Comparison of ENCODE assay signal across 32 cellular contexts in genomic region chr1:81519987-81520386, GRCh38.
"Had no signal": no experiment of that assay in that cellular context is flagged by ENCODE, and none has a peak within 500 bp of the region (broad histone marks: within the 10 kb centered on the region; RNA-seq: fewer than 3 reads in every experiment).

No MANE protein-coding gene starts in this region.

- H3K9me3 Mint-ChIP-seq: activated CD4-positive, alpha-beta memory T cell treated with anti-CD3 and anti-CD28 coated beads for 36 hours; activated CD4-positive, alpha-beta T cell treated with anti-CD3 and anti-CD28 coated beads, Interleukin-2, amount 10 ng/mL, durations not matched to agents 24 days and 14 days; activated CD8-positive, alpha-beta T cell treated with anti-CD3 and anti-CD28 coated beads for 36 hours; activated naive CD4-positive, alpha-beta T cell treated with anti-CD3 and anti-CD28 coated beads for 36 hours; activated naive CD4-positive, alpha-beta T cell treated with anti-CD3 and anti-CD28 coated beads, Interleukin-2, amount 50 U/mL, for 72 hours; activated naive CD8-positive, alpha-beta T cell treated with anti-CD3 and anti-CD28 coated beads for 36 hours; activated T-cell treated with anti-CD3 and anti-CD28 coated beads, Interleukin-2, amount 50 U/mL, for 4 hours; activated T-helper 1 cell treated with anti-CD3 and anti-CD28 coated beads, Interleukin-12 subunit alpha, Interleukin-12 subunit beta, Interleukin-2, Interleukin-4 antibody, amounts not matched to agents 30 ng/mL and 10 ng/mL and 1 ng/mL, durations not matched to agents 14 hours and 24 hours and 36 hours; T-helper 1 cell treated with Interleukin-12 subunit alpha and Interleukin-12 subunit beta and Interleukin-4 antibody, amounts not matched to agents 30 μg/mL and 1 μg/mL, for 36 hours; T-helper 2 cell treated with Interferon-gamma antibody and Interleukin-4, amounts not matched to agents 5 μg/mL and 100 μg/mL, for 36 hours had no signal

- DNase-seq: activated B cell treated with CpG ODN at 0.5 μM for 24 hours; activated CD4-positive, alpha-beta memory T cell treated with anti-CD3 and anti-CD28 coated beads for 36 hours; activated CD4-positive, alpha-beta T cell treated with anti-CD3 and anti-CD28 coated beads for 4 hours; activated CD4-positive, alpha-beta T cell treated with anti-CD3 and anti-CD28 coated beads, Interleukin-2, amount 10 ng/mL, durations not matched to agents 24 days and 14 days; activated CD4-positive, alpha-beta T cell treated with anti-CD3 and anti-CD28 coated beads, Interleukin-2, amount 50 U/mL, for 1 hour; activated CD4-positive, alpha-beta T cell treated with anti-CD3 and anti-CD28 coated beads, Interleukin-2, amount 50 U/mL, for 4 hours; activated CD4-positive, CD25-positive, alpha-beta regulatory T cell treated with anti-CD3 and anti-CD28 coated beads, Interleukin-2, amount 50 U/mL, for 72 hours; activated CD8-positive, alpha-beta memory T cell treated with anti-CD3 and anti-CD28 coated beads, Interleukin-2, amount 50 U/mL, for 4 hours; activated CD8-positive, alpha-beta T cell treated with anti-CD3 and anti-CD28 coated beads for 36 hours; activated effector memory CD4-positive, alpha-beta T cell treated with anti-CD3 and anti-CD28 coated beads, Interleukin-2, amount 50 U/mL, for 16 hours; activated gamma-delta T cell treated with Interleukin-2 at 50 U/mL for 16 hours; activated naive CD4-positive, alpha-beta T cell; activated naive CD4-positive, alpha-beta T cell treated with anti-CD3 and anti-CD28 coated beads for 36 hours; activated naive CD4-positive, alpha-beta T cell treated with anti-CD3 and anti-CD28 coated beads, Interleukin-2, amount 50 U/mL, for 16 hours; activated naive CD8-positive, alpha-beta T cell treated with anti-CD3 and anti-CD28 coated beads for 36 hours; activated T-cell treated with anti-CD3 and anti-CD28 coated beads for 4 hours; activated T-cell treated with anti-CD3 and anti-CD28 coated beads, Interleukin-2, amount 50 U/mL, for 1 hour; activated T-cell treated with anti-CD3 and anti-CD28 coated beads, Interleukin-2, amount 50 U/mL, for 4 hours; activated T-cell treated with anti-CD3 and anti-CD28 coated beads, Interleukin-2, amount 50 U/mL, for 72 hours; adrenal gland; amniotic stem cell; aorta; body of pancreas; brain microvascular endothelial cell; central memory CD4-positive, alpha-beta T cell; T-helper 2 cell; T-helper 9 cell had no signal

- H3K4me3 Mint-ChIP-seq: activated B cell treated with CpG ODN at 0.5 μM for 24 hours; activated CD4-positive, alpha-beta memory T cell treated with anti-CD3 and anti-CD28 coated beads for 36 hours; activated CD4-positive, alpha-beta T cell treated with anti-CD3 and anti-CD28 coated beads, Interleukin-2, amount 10 ng/mL, durations not matched to agents 24 days and 14 days; activated CD8-positive, alpha-beta T cell treated with anti-CD3 and anti-CD28 coated beads for 36 hours; activated naive CD4-positive, alpha-beta T cell treated with anti-CD3 and anti-CD28 coated beads for 36 hours; activated naive CD8-positive, alpha-beta T cell treated with anti-CD3 and anti-CD28 coated beads for 36 hours; activated T-cell treated with anti-CD3 and anti-CD28 coated beads, Interleukin-2, amount 50 U/mL, for 4 hours; activated T-cell treated with anti-CD3 and anti-CD28 coated beads, Interleukin-2, amount 50 U/mL, for 72 hours; activated T-helper 1 cell treated with anti-CD3 and anti-CD28 coated beads, Interleukin-12 subunit alpha, Interleukin-12 subunit beta, Interleukin-2, Interleukin-4 antibody, amounts not matched to agents 30 ng/mL and 10 ng/mL and 1 ng/mL, durations not matched to agents 14 hours and 24 hours and 36 hours; activated T-helper 17 cell treated with anti-CD3 and anti-CD28 coated beads, Interleukin-2, amount 50 U/mL, for 72 hours; T-helper 1 cell treated with Interleukin-12 subunit alpha and Interleukin-12 subunit beta and Interleukin-4 antibody, amounts not matched to agents 30 μg/mL and 1 μg/mL, for 36 hours; T-helper 2 cell treated with Interferon-gamma antibody and Interleukin-4, amounts not matched to agents 5 μg/mL and 100 μg/mL, for 36 hours had no signal

- H3K27me3 Mint-ChIP-seq: activated B cell treated with CpG ODN at 0.5 μM for 24 hours; activated CD8-positive, alpha-beta T cell treated with anti-CD3 and anti-CD28 coated beads for 36 hours; activated naive CD8-positive, alpha-beta T cell treated with anti-CD3 and anti-CD28 coated beads for 36 hours; activated T-helper 17 cell treated with anti-CD3 and anti-CD28 coated beads, Interleukin-2, amount 50 U/mL, for 72 hours had no signal

- ATAC-seq: activated CD8-positive, alpha-beta T cell treated with anti-CD3 and anti-CD28 coated beads for 36 hours; activated naive CD4-positive, alpha-beta T cell treated with anti-CD3 and anti-CD28 coated beads, Interleukin-2, amount 50 U/mL, for 72 hours; activated T-cell treated with anti-CD3 and anti-CD28 coated beads, Interleukin-2, amount 50 U/mL, for 4 hours; activated T-cell treated with anti-CD3 and anti-CD28 coated beads, Interleukin-2, amount 50 U/mL, for 72 hours; activated T-helper 17 cell treated with anti-CD3 and anti-CD28 coated beads, Interleukin-2, amount 50 U/mL, for 72 hours; body of pancreas had no signal

- H3K4me1 Mint-ChIP-seq: activated B cell treated with CpG ODN at 0.5 μM for 24 hours; activated CD4-positive, alpha-beta T cell treated with anti-CD3 and anti-CD28 coated beads, Interleukin-2, amount 10 ng/mL, durations not matched to agents 24 days and 14 days; activated naive CD8-positive, alpha-beta T cell treated with anti-CD3 and anti-CD28 coated beads for 36 hours; activated T-helper 17 cell treated with anti-CD3 and anti-CD28 coated beads, Interleukin-2, amount 50 U/mL, for 72 hours had no signal

- H3K27ac Mint-ChIP-seq: activated B cell treated with CpG ODN at 0.5 μM for 24 hours; activated CD4-positive, alpha-beta memory T cell treated with anti-CD3 and anti-CD28 coated beads for 36 hours; activated CD4-positive, alpha-beta T cell treated with anti-CD3 and anti-CD28 coated beads, Interleukin-2, amount 10 ng/mL, durations not matched to agents 24 days and 14 days; activated CD8-positive, alpha-beta T cell treated with anti-CD3 and anti-CD28 coated beads for 36 hours; activated naive CD4-positive, alpha-beta T cell treated with anti-CD3 and anti-CD28 coated beads for 36 hours; activated naive CD4-positive, alpha-beta T cell treated with anti-CD3 and anti-CD28 coated beads, Interleukin-2, amount 50 U/mL, for 72 hours; activated naive CD8-positive, alpha-beta T cell treated with anti-CD3 and anti-CD28 coated beads for 36 hours; activated T-cell treated with anti-CD3 and anti-CD28 coated beads, Interleukin-2, amount 50 U/mL, for 72 hours; activated T-helper 1 cell treated with anti-CD3 and anti-CD28 coated beads, Interleukin-12 subunit alpha, Interleukin-12 subunit beta, Interleukin-2, Interleukin-4 antibody, amounts not matched to agents 30 ng/mL and 10 ng/mL and 1 ng/mL, durations not matched to agents 14 hours and 24 hours and 36 hours; activated T-helper 17 cell treated with anti-CD3 and anti-CD28 coated beads, Interleukin-2, amount 50 U/mL, for 72 hours; T-helper 1 cell treated with Interleukin-12 subunit alpha and Interleukin-12 subunit beta and Interleukin-4 antibody, amounts not matched to agents 30 μg/mL and 1 μg/mL, for 36 hours; T-helper 2 cell treated with Interferon-gamma antibody and Interleukin-4, amounts not matched to agents 5 μg/mL and 100 μg/mL, for 36 hours had no signal

- H3K36me3 Mint-ChIP-seq: activated CD4-positive, alpha-beta memory T cell treated with anti-CD3 and anti-CD28 coated beads for 36 hours; activated naive CD4-positive, alpha-beta T cell treated with anti-CD3 and anti-CD28 coated beads, Interleukin-2, amount 50 U/mL, for 72 hours; activated naive CD8-positive, alpha-beta T cell treated with anti-CD3 and anti-CD28 coated beads for 36 hours had no signal
